ENCODE assay signal across 12 cellular contexts in genomic region chr2:23617817-23618216, GRCh38.
DNase-seq lines count a peak whose midpoint lies in the region; ATAC-seq and TF ChIP-seq lines count a peak whose summit lies in the region.
"Had no signal": no experiment of that assay in that cellular context is flagged by ENCODE, and none has a peak within 500 bp of the region (broad histone marks: within the 10 kb centered on the region; RNA-seq: fewer than 3 reads in every experiment).

No MANE protein-coding gene starts in this region.

- H3K27me3 Mint-ChIP-seq in HFFc6 (ENCODE audit: insufficient read depth), result peaks cover 2% of the 10 kb centered on the region; the same call in 1 of the 2 replicates

- no peak for TF ChIP-seq POLR2A in spleen (IDR thresholded peaks at IDR 0.05)

- H3K9me3 ChIP-seq in left lung, result no peaks in the 10 kb centered on the region
- H3K9me3 ChIP-seq in spleen, result no peaks in the 10 kb centered on the region

- no peaks in the 10 kb centered on the region for H3K36me3 ChIP-seq in left lung
- H3K36me3 ChIP-seq in spleen, result no peaks in the 10 kb centered on the region

- peaks cover 4 to 8% of the 10 kb centered on the region in 2 donors for H3K4me1 ChIP-seq in left lung
- peaks cover 0 to 19% (median 0%) of the 10 kb centered on the region in 6 donors for H3K4me1 ChIP-seq in spleen

- H3K4me3 Mint-ChIP-seq in HFFc6, result peak overlapping the region; percentile 65
- H3K4me3 Mint-ChIP-seq: activated CD8-positive, alpha-beta T cell treated with anti-CD3 and anti-CD28 coated beads, Interleukin-2, amount 10 ng/mL, durations not matched to agents 7 days and 5 days; activated naive CD8-positive, alpha-beta T cell treated with anti-CD3 and anti-CD28 coated beads, Interleukin-2, amount 10 ng/mL, durations not matched to agents 7 days and 5 days; dendritic cell treated with granulocyte-macrophage colony-stimulating factor and Interleukin-4, amounts not matched to agents 40 ng/mL and 50 ng/mL, for 4 days had no signal

- peak; percentile 17 for ATAC-seq in left lung
- ATAC-seq in HG02884 (IDR thresholded peaks at IDR 0.05; ENCODE audit: unreplicated experiment), result no peak
- no peak for ATAC-seq in GM21723 (IDR thresholded peaks at IDR 0.05; ENCODE audit: unreplicated experiment)
- ATAC-seq: activated CD8-positive, alpha-beta T cell treated with anti-CD3 and anti-CD28 coated beads, Interleukin-2, amount 10 ng/mL, durations not matched to agents 7 days and 5 days had no signal

- peak overlapping the region; percentile 50 for H3K27ac Mint-ChIP-seq in HFFc6
- H3K27ac Mint-ChIP-seq: activated CD8-positive, alpha-beta T cell treated with anti-CD3 and anti-CD28 coated beads, Interleukin-2, amount 10 ng/mL, durations not matched to agents 7 days and 5 days; activated naive CD8-positive, alpha-beta T cell treated with anti-CD3 and anti-CD28 coated beads, Interleukin-2, amount 10 ng/mL, durations not matched to agents 7 days and 5 days; dendritic cell treated with granulocyte-macrophage colony-stimulating factor and Interleukin-4, amounts not matched to agents 40 ng/mL and 50 ng/mL, for 4 days had no signal

- TF ChIP-seq CTCF in HFFc6 (IDR thresholded peaks at IDR 0.05) (no peak; the same call in 1 of the 2 replicates), coronary artery (IDR thresholded peaks at IDR 0.05) (no peak), left lung (IDR thresholded peaks at IDR 0.05) (no peak), spleen (IDR thresholded peaks at IDR 0.05 in 8 of 11, conservative IDR thresholded peaks at IDR 0.05 in 3 of 11) (no peak)

- peaks cover 22% of the 10 kb centered on the region for H3K4me1 Mint-ChIP-seq in HFFc6 (ENCODE audit: low read depth)

- no peaks in the 10 kb centered on the region for H3K36me3 Mint-ChIP-seq in HFFc6 (ENCODE audit: low read depth)
- H3K36me3 Mint-ChIP-seq: activated naive CD8-positive, alpha-beta T cell treated with anti-CD3 and anti-CD28 coated beads, Interleukin-2, amount 10 ng/mL, durations not matched to agents 7 days and 5 days had no signal

- 85 to 90% (median 90%) methylated on average over 15 of the region's 15 CpGs for WGBS in spleen, 5 donors

- H3K4me3 ChIP-seq in coronary artery (peak overlapping the region; percentile 41), left lung (no peak overlapping the region), spleen (no peak overlapping the region)

- H3K27ac ChIP-seq in coronary artery (peak overlapping the region; percentile 17 to 74), left lung (peak overlapping the region in 1 of 2 donors; percentile 79), spleen (no peak overlapping the region)

- H3K9me3 Mint-ChIP-seq in HFFc6, result no peaks in the 10 kb centered on the region
- H3K9me3 Mint-ChIP-seq: activated naive CD8-positive, alpha-beta T cell treated with anti-CD3 and anti-CD28 coated beads, Interleukin-2, amount 10 ng/mL, durations not matched to agents 7 days and 5 days; dendritic cell treated with granulocyte-macrophage colony-stimulating factor and Interleukin-4, amounts not matched to agents 40 ng/mL and 50 ng/mL, for 4 days had no signal

- H3K27me3 ChIP-seq in left lung (peaks cover 0 to 6% of the 10 kb centered on the region in 2 donors), spleen (replicated peaks in 1 of 7) (peaks cover 0 to 13% (median 0%) of the 10 kb centered on the region in 7 donors)

- intact Hi-C loops in left lung (cut with DNase I) (no loop called here), spleen (cut with DNase I; ENCODE audit: low total_unique reads) (no loop called here)

- DNase-seq in HFFc6 (no peak), coronary artery (ENCODE audit: low spot score) (no peak), left lung (no peak), spleen (peak; percentile 46), SK-N-DZ (ENCODE audit: low spot score) (no peak)
- no peak for DNase-seq in activated CD8-positive, alpha-beta memory T cell treated with anti-CD3 and anti-CD28 coated beads, Interleukin-2, amount 50 U/mL, for 4 hours
- DNase-seq: activated CD8-positive, alpha-beta T cell treated with anti-CD3 and anti-CD28 coated beads, Interleukin-2, amount 10 ng/mL, durations not matched to agents 7 days and 5 days; activated naive CD8-positive, alpha-beta T cell treated with anti-CD3 and anti-CD28 coated beads, Interleukin-2, amount 10 ng/mL, durations not matched to agents 7 days and 5 days; NCI-H446 treated with DMSO at 0.1 percent for 48 hours had no signal

Comparison
In these comparisons a context has a peak if more than half of its experiments do, and no peak if none do; other contexts are left out.
1. H3K27ac ChIP-seq: peak in coronary artery (2 of 2); none in spleen (0 of 8).